ENCODE assay signal across 8 cellular contexts in the genomic region with DNA sequence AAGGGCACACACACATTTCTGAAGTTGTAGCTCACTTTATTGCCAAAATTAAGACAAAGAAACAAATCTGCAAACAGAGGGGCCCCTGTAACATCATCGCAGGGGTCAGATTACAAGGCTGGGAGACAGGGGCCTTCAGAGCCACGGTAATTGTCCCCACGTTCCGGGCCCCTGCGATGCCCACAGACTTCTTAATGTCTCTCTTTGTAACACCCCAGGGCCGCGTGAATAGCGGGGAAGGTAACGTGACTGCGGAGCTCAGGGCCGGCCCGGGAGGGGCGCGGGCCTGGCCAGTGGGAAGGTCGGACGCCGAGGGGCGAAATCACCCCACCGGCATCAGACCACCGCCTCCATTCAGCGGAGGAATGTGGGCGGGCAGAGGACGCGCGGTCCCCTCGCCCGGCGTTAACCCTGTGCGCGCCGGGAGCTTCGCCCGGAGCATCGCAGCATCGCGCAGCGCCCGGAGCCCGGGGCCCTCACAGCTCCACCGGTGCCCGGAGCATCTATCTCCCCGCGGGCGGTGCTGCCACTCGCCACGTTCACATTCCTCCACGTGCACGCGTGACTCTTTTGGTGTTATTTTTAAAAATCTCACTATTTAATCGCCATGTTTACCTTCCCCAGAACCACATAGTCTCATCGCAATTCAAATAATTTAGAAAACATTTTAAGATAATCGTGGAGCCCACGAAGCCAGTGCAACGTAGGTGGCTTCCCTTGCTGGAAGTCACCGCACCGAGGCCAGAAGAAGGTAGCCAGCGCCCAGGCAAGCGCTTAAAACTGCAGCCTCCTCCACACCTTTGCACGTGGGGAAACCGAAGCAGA. TPM values are rescaled to one million over a fixed set of nuclear protein-coding genes. Genes with fewer than 3 reads are reported as not detected.
A peak's percentile ranks its signal among the peaks of the same experiment; 100 is the strongest.
DNase-seq lines count a peak whose midpoint lies in the region; ATAC-seq and TF ChIP-seq lines count a peak whose summit lies in the region.

No MANE protein-coding gene starts in this region.

- peak overlapping the region; percentile 86 for H3K4me3 Mint-ChIP-seq in activated T-helper 17 cell treated with anti-CD3 and anti-CD28 coated beads, Interleukin-2, amount 50 U/mL, for 72 hours
- H3K4me3 Mint-ChIP-seq in nephron = peak overlapping the region; percentile 85 to 93 (median 90)

- dilution Hi-C loops in IMR-90 (cut with HindIII; ENCODE audit: low sequenced_read_pairs, unreplicated experiment) = no loop called here

- H3K27ac ChIP-seq in IMR-90 (ENCODE audit: insufficient read depth, low read length) (no peak overlapping the region), vagina (peak overlapping the region; percentile 15)

- CTCF ChIA-PET in IMR-90 (lab: Yijun Ruan, JAX) = interaction anchor here (0.9 kb wide), 1 partner anchor 41 kb away, joined by 3 read pairs; no protein-coding TSS in a partner anchor

- H4K8ac ChIP-seq in IMR-90 (ENCODE audit: low read depth in 2 of 2, low read length in 2 of 2) = peak overlapping the region in 1 of 2 experiments; percentile 61; a peak in 2 of 4 replicates

- no peak for TF ChIP-seq CTCF in IMR-90 (conservative IDR thresholded peaks at IDR 0.05; ENCODE audit: low read depth, low read length)
- TF ChIP-seq CTCF in fibroblast of villous mesenchyme (IDR thresholded peaks at IDR 0.05; ENCODE audit: insufficient read depth, low read depth, low read length) = no peak
- TF ChIP-seq CTCF in nephron (IDR thresholded peaks at IDR 0.05; ENCODE audit: unreplicated experiment in 3 of 3) = no peak
- no peak for TF ChIP-seq CTCF in vagina (IDR thresholded peaks at IDR 0.05)

- POLR2A ChIA-PET in IMR-90 (lab: Charles Lee; ENCODE audit: unreplicated experiment) = no interaction called here

- no peaks in the 10 kb centered on the region for H3K79me1 ChIP-seq in IMR-90 (ENCODE audit: low read depth in 1 of 2, low read length in 2 of 2)

- no peaks in the 10 kb centered on the region for H3K36me3 Mint-ChIP-seq in activated T-helper 17 cell treated with anti-CD3 and anti-CD28 coated beads, Interleukin-2, amount 50 U/mL, for 72 hours (ENCODE audit: low read depth)
- H3K36me3 Mint-ChIP-seq in nephron (ENCODE audit: low read depth) = no peaks in the 10 kb centered on the region

- ATAC-seq in IMR-90 (ENCODE audit: low read depth) (peak; percentile 76), HG02623 (IDR thresholded peaks at IDR 0.05; ENCODE audit: unreplicated experiment) (no peak), GM18861 (IDR thresholded peaks at IDR 0.05; ENCODE audit: unreplicated experiment) (no peak)
- peak; percentile 72 for ATAC-seq in activated T-helper 17 cell treated with anti-CD3 and anti-CD28 coated beads, Interleukin-2, amount 50 U/mL, for 72 hours (replicated peaks)

- intact Hi-C loops in IMR-90 (cut with micrococcal nuclease) (no loop called here), vagina (cut with DNase I) (no loop called here)

- in situ Hi-C loops in IMR-90 (cut with MboI; ENCODE audit: low sequenced_read_pairs) = no loop called here

- TF ChIP-seq POLR2A in IMR-90 (IDR thresholded peaks at IDR 0.05; ENCODE audit: low read depth, low read length) (no peak), vagina (IDR thresholded peaks at IDR 0.05) (no peak)

- no peak overlapping the region for H2AK5ac ChIP-seq in IMR-90 (ENCODE audit: low read depth, low read length)

- H2AFZ ChIP-seq in IMR-90 (replicated peaks; ENCODE audit: low read length, poor library complexity) = peak overlapping the region; percentile 90

- peaks cover 9% of the 10 kb centered on the region for H3K9me1 ChIP-seq in IMR-90 (ENCODE audit: insufficient read depth, low read length)

- peak overlapping the region; percentile 35; the same call in 1 of the 2 replicates for H3K9ac ChIP-seq in IMR-90 (ENCODE audit: low read depth, low read length)

- H3K4ac ChIP-seq in IMR-90 (ENCODE audit: low read depth, low read length) = peak overlapping the region; percentile 8; the same call in 1 of the 2 replicates

- peak overlapping the region; percentile 93 for H3K4me2 ChIP-seq in IMR-90 (ENCODE audit: low read depth, low read length)

- H3K56ac ChIP-seq in IMR-90 (ENCODE audit: extremely low read depth, insufficient read depth, low read length) = no peak overlapping the region

- TF ChIP-seq RAD21 in IMR-90 (IDR thresholded peaks at IDR 0.05; ENCODE audit: low read length) = no peak

- H3K27me3 Mint-ChIP-seq in activated T-helper 17 cell treated with anti-CD3 and anti-CD28 coated beads, Interleukin-2, amount 50 U/mL, for 72 hours = peaks cover 10% of the 10 kb centered on the region
- no peaks in the 10 kb centered on the region for H3K27me3 Mint-ChIP-seq in nephron (ENCODE audit: low read depth)

- H2AK9ac ChIP-seq in IMR-90 (replicated peaks; ENCODE audit: low read depth, low read length, poor library complexity) = peak overlapping the region; percentile 47

- peak overlapping the region; percentile 69 for H3K23ac ChIP-seq in IMR-90 (ENCODE audit: low read depth, low read length)

- BruUV-seq in IMR-90 (replicated peaks; lab: Mats Ljungman, UMichigan) = no TSS peak

- WGBS in IMR-90 (ENCODE audit: extremely low coverage in 2 of 2, insufficient read length in 1 of 2), 2 experiments = 1% methylated on average over 21 of the region's 60 CpGs; no CpG with 5 or more reads in 1 of the 2 experiments

- H3K36me3 ChIP-seq in IMR-90 (ENCODE audit: control insufficient read depth, insufficient read depth, low read length) (no peaks in the 10 kb centered on the region), vagina (no peaks in the 10 kb centered on the region)

- DNase-seq in COLO668 (lab: John Stamatoyannopoulos, UW; ENCODE audit: unreplicated experiment) (peak; percentile 13), IMR-90 (no peak), fibroblast of villous mesenchyme (ENCODE audit: low read depth) (peak; percentile 45), vagina (ENCODE audit: extremely low spot score in 2 of 2) (no peak)

- peaks cover 2% of the 10 kb centered on the region; the same call in 1 of the 2 replicates for H3K4me1 ChIP-seq in IMR-90 (ENCODE audit: control insufficient read depth, insufficient read depth, low read length)
- peaks cover 31% of the 10 kb centered on the region for H3K4me1 ChIP-seq in vagina

- no peaks in the 10 kb centered on the region for H4K20me1 ChIP-seq in IMR-90 (ENCODE audit: insufficient read depth, low read length)

- no peak overlapping the region for H3K27ac Mint-ChIP-seq in activated T-helper 17 cell treated with anti-CD3 and anti-CD28 coated beads, Interleukin-2, amount 50 U/mL, for 72 hours
- H3K27ac Mint-ChIP-seq in nephron = peak overlapping the region; percentile 93 to 98 (median 94)

- H2BK5ac ChIP-seq in IMR-90 (ENCODE audit: low read depth, low read length, poor library complexity, severe bottlenecking) = no peak overlapping the region

- no peaks in the 10 kb centered on the region for H3K9me3 Mint-ChIP-seq in activated T-helper 17 cell treated with anti-CD3 and anti-CD28 coated beads, Interleukin-2, amount 50 U/mL, for 72 hours
- no peaks in the 10 kb centered on the region for H3K9me3 Mint-ChIP-seq in nephron

- no peak overlapping the region for H2BK20ac ChIP-seq in IMR-90 (ENCODE audit: low read depth, low read length)

- H4K91ac ChIP-seq in IMR-90 (ENCODE audit: insufficient read depth, low read depth, low read length) = no peak overlapping the region

- peak overlapping the region; percentile 16; the same call in 1 of the 2 replicates for H3K14ac ChIP-seq in IMR-90 (replicated peaks; ENCODE audit: low read depth, low read length)

- peaks cover 4% of the 10 kb centered on the region for H3K4me1 Mint-ChIP-seq in activated T-helper 17 cell treated with anti-CD3 and anti-CD28 coated beads, Interleukin-2, amount 50 U/mL, for 72 hours
- H3K4me1 Mint-ChIP-seq in nephron = peaks cover 47% of the 10 kb centered on the region

- H3K27me3 ChIP-seq in IMR-90 (ENCODE audit: control insufficient read depth, insufficient read depth, low read length) (no peaks in the 10 kb centered on the region; the same call in 1 of the 2 replicates), vagina (no peaks in the 10 kb centered on the region)

- H4K5ac ChIP-seq in IMR-90 (ENCODE audit: low read depth, low read length) = no peak overlapping the region

- H3K4me3 ChIP-seq in IMR-90 (ENCODE audit: insufficient read depth, low read depth, low read length) (peak overlapping the region; percentile 56), fibroblast of villous mesenchyme (ENCODE audit: low read depth, low read length) (peak overlapping the region; percentile 63), vagina (peak overlapping the region; percentile 52 to 55)

- no peaks in the 10 kb centered on the region for H3K9me3 ChIP-seq in IMR-90 (ENCODE audit: control insufficient read depth, insufficient read depth, low read length)
- H3K9me3 ChIP-seq in vagina = no peaks in the 10 kb centered on the region

- H3K18ac ChIP-seq in IMR-90 (ENCODE audit: low read depth, low read length) = no peak overlapping the region

- H2BK120ac ChIP-seq in IMR-90 (ENCODE audit: low read depth, low read length) = 0 out of 2 replicates have a peak overlapping the region, but pooled peaks have one; percentile 9

- H2BK15ac ChIP-seq in IMR-90 (ENCODE audit: low read depth, low read length) = no peak overlapping the region; the same call in 2 of the 3 replicates

TF ChIP-seq in IMR-90, 13 proteins besides CTCF, POLR2A, EP300 and RAD21 (continues in another document):
- TF ChIP-seq CHD1 (IDR thresholded peaks at IDR 0.05; ENCODE audit: low read depth, low read length) (no peak), MAZ (IDR thresholded peaks at IDR 0.05; ENCODE audit: borderline replicate concordance, low read depth, low read length) (no peak), RCOR1 (IDR thresholded peaks at IDR 0.05; ENCODE audit: insufficient replicate concordance, low read length) (no peak), MXI1 (IDR thresholded peaks at IDR 0.05; ENCODE audit: borderline replicate concordance, low read depth, low read length) (no peak)

RNA-seq across cellular contexts. Expression of a gene that starts 22.0 kb away (rescaled TPM):
- total RNA-seq in IMR-90 (2012; rRNA removed) = under 0.01 and 0.28 TPM in 2 replicates
- polyA plus RNA-seq in IMR-90 (2012; rRNA removed) = 0.34 and 0.36 TPM in 2 replicates
- polyA plus RNA-seq in IMR-90 (2012; cell fraction: cytosol; rRNA removed) = 0.25 and 0.43 TPM in 2 replicates
- 0.30 TPM in 2 replicates for polyA plus RNA-seq in IMR-90 (2012; cell fraction: nucleus; rRNA removed; ENCODE audit: low replicate concordance)
- under 1 TPM; 0.37 to 0.65 TPM for total RNA-seq in activated T-helper 17 cell treated with anti-CD3 and anti-CD28 coated beads, Interleukin-2, amount 50 U/mL, for 72 hours
- total RNA-seq in fibroblast of villous mesenchyme = 0.86 and 0.97 TPM in 2 replicates
- 0.74 TPM for total RNA-seq in vagina

RNA-seq across cellular contexts. Expression of a gene that starts 36.3 kb away (rescaled TPM):
- 42.3 and 48.0 TPM in 2 replicates for total RNA-seq in IMR-90 (2012; rRNA removed)
- polyA plus RNA-seq in IMR-90 (2012; rRNA removed) = 12.1 and 15.0 TPM in 2 replicates
- polyA plus RNA-seq in IMR-90 (2012; cell fraction: cytosol; rRNA removed) = 1.0 and 1.3 TPM in 2 replicates
- polyA plus RNA-seq in IMR-90 (2012; cell fraction: nucleus; rRNA removed; ENCODE audit: low replicate concordance) = 12.3 and 110 TPM in 2 replicates
- 100 to 1,000 TPM in 1 of 2 donors, 10 to 100 TPM in 1; 49.1 to 122 TPM for total RNA-seq in activated T-helper 17 cell treated with anti-CD3 and anti-CD28 coated beads, Interleukin-2, amount 50 U/mL, for 72 hours
- 52.8 and 59.2 TPM in 2 replicates for total RNA-seq in fibroblast of villous mesenchyme
- total RNA-seq in vagina = 41.0 TPM

Comparison
In these comparisons a context has a peak if more than half of its experiments do, and no peak if none do; other contexts are left out.
1. DNase-seq: peak in COLO668 (single experiment) and fibroblast of villous mesenchyme (single experiment); none in IMR-90 (single experiment) and vagina (0 of 2).
2. ATAC-seq: peak in IMR-90 (single experiment) and activated T-helper 17 cell treated with anti-CD3 and anti-CD28 coated beads, Interleukin-2, amount 50 U/mL, for 72 hours (single experiment); none in HG02623 (single experiment) and GM18861 (single experiment).
3. Peak in every context shown above with its lines, with median percentiles within 50 percentile points of each other: H3K4me3 ChIP-seq.